Comparison of ENCODE assay signal across 21 cellular contexts in the genomic region with DNA sequence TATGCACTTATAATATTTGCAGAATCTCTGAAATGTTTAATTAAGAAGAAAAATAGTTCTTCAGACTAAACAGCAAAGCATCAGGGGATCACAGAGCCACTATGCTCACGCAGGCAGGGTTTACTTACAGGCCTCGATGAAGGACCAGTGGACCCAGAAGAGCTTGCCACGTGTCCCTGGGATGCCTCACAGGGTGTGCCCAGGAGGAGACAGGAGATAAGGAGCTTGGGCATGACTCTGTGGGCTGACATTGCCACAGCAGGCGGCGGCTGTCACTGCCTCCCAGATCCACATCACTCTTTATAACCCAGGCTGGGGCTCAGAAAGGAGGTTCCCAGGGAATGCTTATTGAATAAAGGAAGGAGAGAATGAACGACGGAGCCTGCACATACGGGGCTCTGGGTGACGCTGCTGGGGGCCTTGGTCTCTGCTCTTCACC. TPM values are rescaled to one million over a fixed set of nuclear protein-coding genes. Genes with fewer than 3 reads are reported as not detected.
DNase-seq lines count a peak whose midpoint lies in the region; ATAC-seq and TF ChIP-seq lines count a peak whose summit lies in the region.
"Had no signal": no experiment of that assay in that cellular context is flagged by ENCODE, and none has a peak within 500 bp of the region (broad histone marks: within the 10 kb centered on the region; RNA-seq: fewer than 3 reads in every experiment).

No MANE protein-coding gene starts in this region.

- no peaks in the 10 kb centered on the region for H3K27me3 ChIP-seq in endodermal cell (ENCODE audit: control insufficient read depth, insufficient read depth, low read length, poor library complexity, severe bottlenecking)
- no peaks in the 10 kb centered on the region for H3K27me3 ChIP-seq in ovary
- no peaks in the 10 kb centered on the region for H3K27me3 ChIP-seq in vagina
- H3K27me3 ChIP-seq: BE2C, SJSA1 had no signal

- intact Hi-C loops in ovary (cut with DNase I) (loop anchor here in 1 of 4 donors (10.0 kb wide), 1 partner anchor 64 kb away; no protein-coding TSS in a partner anchor), vagina (cut with DNase I) (no loop called here)

- TF ChIP-seq CTCF in endodermal cell (conservative IDR thresholded peaks at IDR 0.05) (no peak), ovary (IDR thresholded peaks at IDR 0.05) (no peak), vagina (IDR thresholded peaks at IDR 0.05) (no peak)

- no peak for TF ChIP-seq POLR2A in ovary (IDR thresholded peaks at IDR 0.05)
- no peak for TF ChIP-seq POLR2A in vagina (IDR thresholded peaks at IDR 0.05)

- H3K9ac ChIP-seq in endodermal cell (ENCODE audit: extremely low read depth, low read length, poor library complexity, severe bottlenecking) = no peak overlapping the region

- peaks cover 6% of the 10 kb centered on the region for H3K4me1 Mint-ChIP-seq in endodermal cell
- no peaks in the 10 kb centered on the region for H3K4me1 Mint-ChIP-seq in T-helper 2 cell treated with Interferon-gamma antibody and Interleukin-4, amounts not matched to agents 5 μg/mL and 100 μg/mL, for 36 hours (ENCODE audit: low read depth)
- H3K4me1 Mint-ChIP-seq: IgD-negative memory B cell, neural crest cell had no signal

- H3K27ac ChIP-seq in endodermal cell (ENCODE audit: low read depth, low read length) = no peak overlapping the region
- peak overlapping the region; percentile 24 to 65 for H3K27ac ChIP-seq in ovary
- H3K27ac ChIP-seq in vagina = peak overlapping the region; percentile 45
- H3K27ac ChIP-seq: SJSA1 had no signal

- H3K4me3 ChIP-seq in endodermal cell (ENCODE audit: low read length) (no peak overlapping the region), ovary (no peak overlapping the region), vagina (no peak overlapping the region)
- H3K4me3 ChIP-seq: GM12878, SJSA1 had no signal

- H3K36me3 ChIP-seq in endodermal cell (ENCODE audit: control insufficient read depth, insufficient read depth, low read length) = no peaks in the 10 kb centered on the region
- no peaks in the 10 kb centered on the region for H3K36me3 ChIP-seq in ovary
- H3K36me3 ChIP-seq in vagina = no peaks in the 10 kb centered on the region
- H3K36me3 ChIP-seq: BE2C, SJSA1 had no signal

- no peak overlapping the region for H3K27ac Mint-ChIP-seq in endodermal cell
- H3K27ac Mint-ChIP-seq in T-helper 2 cell treated with Interferon-gamma antibody and Interleukin-4, amounts not matched to agents 5 μg/mL and 100 μg/mL, for 36 hours = no peak overlapping the region
- H3K27ac Mint-ChIP-seq: activated CD4-positive, alpha-beta T cell treated with anti-CD3 and anti-CD28 coated beads for 36 hours; IgD-negative memory B cell had no signal

- no peaks in the 10 kb centered on the region for H3K27me3 Mint-ChIP-seq in endodermal cell (ENCODE audit: insufficient read depth)
- no peaks in the 10 kb centered on the region for H3K27me3 Mint-ChIP-seq in T-helper 2 cell treated with Interferon-gamma antibody and Interleukin-4, amounts not matched to agents 5 μg/mL and 100 μg/mL, for 36 hours (ENCODE audit: low read depth)
- H3K27me3 Mint-ChIP-seq: activated CD4-positive, alpha-beta T cell treated with anti-CD3 and anti-CD28 coated beads for 36 hours; IgD-negative memory B cell had no signal

- no peak for TF ChIP-seq EP300 in ovary (IDR thresholded peaks at IDR 0.05)

- peaks cover 15% of the 10 kb centered on the region for H3K36me3 Mint-ChIP-seq in endodermal cell (ENCODE audit: low read depth)
- peaks cover 10% of the 10 kb centered on the region for H3K36me3 Mint-ChIP-seq in T-helper 2 cell treated with Interferon-gamma antibody and Interleukin-4, amounts not matched to agents 5 μg/mL and 100 μg/mL, for 36 hours (ENCODE audit: low read depth)
- H3K36me3 Mint-ChIP-seq: IgD-negative memory B cell had no signal

- peaks cover 24% of the 10 kb centered on the region for H3K9me3 Mint-ChIP-seq in endodermal cell
- H3K9me3 Mint-ChIP-seq in T-helper 2 cell treated with Interferon-gamma antibody and Interleukin-4, amounts not matched to agents 5 μg/mL and 100 μg/mL, for 36 hours = peaks cover 14% of the 10 kb centered on the region
- H3K9me3 Mint-ChIP-seq: neural crest cell had no signal

- H3K9me3 ChIP-seq in endodermal cell (ENCODE audit: control insufficient read depth, low read length) (peaks cover 8% of the 10 kb centered on the region), ovary (no peaks in the 10 kb centered on the region), vagina (no peaks in the 10 kb centered on the region)
- H3K9me3 ChIP-seq: BE2C, SJSA1 had no signal

- WGBS in endodermal cell (ENCODE audit: insufficient coverage in 1 of 2, insufficient read length in 1 of 2), 2 experiments = 75 to 80% methylated on average over 2 to 9 of the region's 9 CpGs
- WGBS in ovary, 3 donors = 45 to 49% (median 47%) methylated on average over 9 of the region's 9 CpGs

- no peak for ATAC-seq in HG03280 (IDR thresholded peaks at IDR 0.05; ENCODE audit: unreplicated experiment)
- ATAC-seq: activated CD4-positive, alpha-beta T cell treated with anti-CD3 and anti-CD28 coated beads for 36 hours; GM12878 had no signal

- DNase-seq in endodermal cell = peak; percentile 70
- peak; percentile 34 for DNase-seq in hepatic stellate cell (ENCODE audit: low spot score)
- DNase-seq in ovary = peak in 3 of 5 donors; percentile 22 to 33 (median 24)
- DNase-seq in vagina (ENCODE audit: extremely low spot score in 2 of 2) = no peak
- no peak for DNase-seq in NCI-H526 (lab: John Stamatoyannopoulos, UW)
- no peak for DNase-seq in T-helper 2 cell treated with Interferon-gamma antibody and Interleukin-4, amounts not matched to agents 5 μg/mL and 100 μg/mL, for 36 hours (ENCODE audit: low spot score)
- DNase-seq: activated CD4-positive, alpha-beta T cell treated with anti-CD3 and anti-CD28 coated beads for 36 hours; activated CD8-positive, alpha-beta memory T cell treated with anti-CD3 and anti-CD28 coated beads, Interleukin-2, amount 50 U/mL, for 4 hours; activated naive CD4-positive, alpha-beta T cell; anterior cingulate cortex; BE2C; mammary epithelial cell; NCI-H2081 treated with DMSO at 0.1 percent for 48 hours; NCI-H524; OCI-M1; stimulated activated CD4-positive, alpha-beta T cell treated with anti-CD3 and anti-CD28 coated beads, Interleukin-2, amount 100 ng/mL, for 48 hours had no signal

- no peak overlapping the region for H3K4me3 Mint-ChIP-seq in endodermal cell
- H3K4me3 Mint-ChIP-seq in T-helper 2 cell treated with Interferon-gamma antibody and Interleukin-4, amounts not matched to agents 5 μg/mL and 100 μg/mL, for 36 hours = no peak overlapping the region
- H3K4me3 Mint-ChIP-seq: activated CD4-positive, alpha-beta T cell treated with anti-CD3 and anti-CD28 coated beads for 36 hours; IgD-negative memory B cell; neural crest cell had no signal

- H3K4me1 ChIP-seq in endodermal cell (ENCODE audit: control insufficient read depth, insufficient read depth, low read length) (no peaks in the 10 kb centered on the region), ovary (ENCODE audit: insufficient read depth) (peaks cover 14% of the 10 kb centered on the region), vagina (peaks cover 33% of the 10 kb centered on the region)
- H3K4me1 ChIP-seq: SJSA1 had no signal

RNA-seq across cellular contexts. Expression of gene VIPR2, which starts 45.4 kb away (rescaled TPM):
- 1 to 10 TPM in 1 of 2 donors, under 1 TPM in 1; 0.64 to 1.8 TPM for total RNA-seq in endodermal cell
- polyA plus RNA-seq in endodermal cell (2013, experiment 1 of 2) = 0.57 TPM
- 0.41 TPM for polyA plus RNA-seq in endodermal cell (2013, experiment 2 of 2)
- 10 to 100 TPM in 4 of 7 donors, 1 to 10 TPM in 3; 3.6 to 18.0 (median 10.8) TPM for total RNA-seq in ovary
- polyA plus RNA-seq in ovary = 1 to 10 TPM; 4.1 to 4.9 TPM
- 11.3 TPM for total RNA-seq in vagina
- total RNA-seq: GM12878, mammary epithelial cell, SJSA1 had no signal
- polyA plus RNA-seq: GM12878, IgD-negative memory B cell, mammary epithelial cell had no signal

Comparison
In these comparisons a context has a peak if more than half of its experiments do, and no peak if none do; other contexts are left out.
1. DNase-seq: peak in endodermal cell (single experiment), hepatic stellate cell (single experiment) and ovary (3 of 5); none in vagina (0 of 2), NCI-H526 (0 of 2) and T-helper 2 cell treated with Interferon-gamma antibody and Interleukin-4, amounts not matched to agents 5 μg/mL and 100 μg/mL, for 36 hours (single experiment).